In genomic region chr11:76703707-76704106, GRCh38 we compare ENCODE assay signal across 1 cellular context.
A peak's percentile ranks its signal among the peaks of the same experiment; 100 is the strongest.
TF ChIP-seq lines count a peak whose summit lies in the region.

No MANE protein-coding gene starts in this region.

TF ChIP-seq in H1, 55 proteins besides CTCF, POLR2A, EP300 and RAD21:
- TF ChIP-seq HDAC2 (IDR thresholded peaks at IDR 0.05; ENCODE audit: borderline replicate concordance in 1 of 2, low read depth in 2 of 2, low read length in 2 of 2) = 0 out of 4 replicates have a peak, but pooled peaks of 1 of the 2 experiments have one; percentile 15
- no peak for TF ChIP-seq JUND (IDR thresholded peaks at IDR 0.05; ENCODE audit: low read length)
- TF ChIP-seq NRF1 (IDR thresholded peaks at IDR 0.05; ENCODE audit: low read depth, low read length) = no peak
- TF ChIP-seq RBBP5 (IDR thresholded peaks at IDR 0.05; ENCODE audit: borderline replicate concordance, low read depth, low read length) = no peak
- TF ChIP-seq, protein P1, sequence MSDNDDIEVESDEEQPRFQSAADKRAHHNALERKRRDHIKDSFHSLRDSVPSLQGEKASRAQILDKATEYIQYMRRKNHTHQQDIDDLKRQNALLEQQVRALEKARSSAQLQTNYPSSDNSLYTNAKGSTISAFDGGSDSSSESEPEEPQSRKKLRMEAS (IDR thresholded peaks at IDR 0.05) = 0 out of 2 replicates have a peak, but pooled peaks have one; percentile 15
- peak; percentile 10; the same call in 1 of the 2 replicates for TF ChIP-seq E2F6 (IDR thresholded peaks at IDR 0.05)
TF ChIP-seq in H1: peak in this region for 3.
